Comparison of ENCODE assay signal across 8 cellular contexts in genomic region chr2:186410802-186411201, GRCh38.
"Had no signal": no experiment of that assay in that cellular context is flagged by ENCODE, and none has a peak within 500 bp of the region (broad histone marks: within the 10 kb centered on the region; RNA-seq: fewer than 3 reads in every experiment).

No MANE protein-coding gene starts in this region.

- H3K27ac ChIP-seq: HL-60 had no signal

- H3K4me3 Mint-ChIP-seq: GM23338, H9, IgD-negative memory B cell had no signal

- H3K27me3 Mint-ChIP-seq: IgD-negative memory B cell had no signal

- H2AFZ ChIP-seq: GM23338 had no signal

- DNase-seq: H9, HCEC 1CT, KBM-7 had no signal

- H3K4me2 ChIP-seq: GM23338 had no signal

- H3K4me1 Mint-ChIP-seq: GM23338, H9 had no signal

- H3K4me3 ChIP-seq: GM23338 had no signal

- ATAC-seq: GM23338 had no signal

- FAIRE-seq: H1, H54 had no signal

- H3K27ac Mint-ChIP-seq: GM23338, H9, IgD-negative memory B cell had no signal
